Comparison of ENCODE assay signal across 1 cellular context in genomic region chr12:103313894-103314293, GRCh38.
TF ChIP-seq lines count a peak whose summit lies in the region.

No MANE protein-coding gene starts in this region.

TF ChIP-seq in WTC11, 78 proteins besides CTCF, POLR2A, EP300 and RAD21 (continued from another document):
- TF ChIP-seq FOXP1 (CRISPR knock-in tag; IDR thresholded peaks at IDR 0.05; ENCODE audit: borderline replicate concordance): no peak
- no peak for TF ChIP-seq SOX15 (CRISPR knock-in tag; IDR thresholded peaks at IDR 0.05)
- no peak for TF ChIP-seq EMX1 (CRISPR knock-in tag; IDR thresholded peaks at IDR 0.05)
- TF ChIP-seq STAT6 (CRISPR knock-in tag; conservative IDR thresholded peaks at IDR 0.05; ENCODE audit: low read depth): no peak
- TF ChIP-seq FOXK1 (CRISPR knock-in tag; IDR thresholded peaks at IDR 0.05): no peak
- TF ChIP-seq ZNF512 (CRISPR knock-in tag; IDR thresholded peaks at IDR 0.05; ENCODE audit: borderline replicate concordance): no peak
- TF ChIP-seq NFATC4 (CRISPR knock-in tag; IDR thresholded peaks at IDR 0.05): no peak
TF ChIP-seq in WTC11: peak in this region for 0.
